In the genomic region with DNA sequence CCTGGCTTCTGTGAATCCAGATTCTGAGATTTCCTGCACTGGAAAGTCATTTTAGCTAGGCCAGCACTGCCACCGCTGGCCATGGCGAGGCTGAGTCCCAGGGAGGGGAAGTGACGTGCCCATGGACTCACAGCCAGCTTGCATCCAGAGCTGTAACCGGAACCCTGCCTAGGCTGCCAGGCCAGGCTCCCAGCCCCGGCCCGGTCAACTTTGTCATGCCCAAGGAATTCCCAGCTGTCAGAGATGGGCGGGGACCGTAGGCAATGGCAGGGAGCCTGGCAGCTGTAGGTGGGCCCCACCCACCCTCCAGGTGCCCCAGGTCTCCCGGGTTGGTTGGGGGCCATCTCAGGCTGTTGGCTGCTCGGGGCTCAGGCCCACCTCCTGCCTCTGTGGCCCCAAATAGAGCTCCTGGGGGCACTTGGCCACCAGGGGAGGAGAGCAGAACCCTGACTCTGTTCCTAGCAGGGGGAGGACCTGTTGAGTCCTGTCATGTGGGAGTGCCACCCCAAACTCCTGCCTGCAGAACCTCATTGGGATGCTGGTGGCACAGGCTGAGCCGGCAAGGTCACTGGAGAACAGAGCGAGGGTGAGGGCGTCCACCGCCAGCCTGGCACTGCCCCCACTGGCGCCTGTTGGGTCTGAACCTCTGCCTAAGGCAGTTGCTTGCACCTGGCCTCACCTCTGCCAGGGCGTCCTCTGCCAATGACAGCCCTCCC, we compare ENCODE assay signal across 8 cellular contexts. TPM values are rescaled to one million over a fixed set of nuclear protein-coding genes. Genes with fewer than 3 reads are reported as not detected.
DNase-seq lines count a peak whose midpoint lies in the region; ATAC-seq and TF ChIP-seq lines count a peak whose summit lies in the region.

No MANE protein-coding gene starts in this region.

- ATAC-seq in GM18498 (IDR thresholded peaks at IDR 0.05; ENCODE audit: unreplicated experiment) = no peak
- ATAC-seq in GM18511 (IDR thresholded peaks at IDR 0.05; ENCODE audit: unreplicated experiment) = no peak

- intact Hi-C loops in OCI-LY7 (cut with micrococcal nuclease; ENCODE audit: unreplicated experiment) = loop anchor here (10.0 kb wide), 1 partner anchor 54 kb away; the partner anchor contains the start of gene FOXO6

- H3K36me3 ChIP-seq in mesenchymal stem cell (ENCODE audit: control insufficient read depth in 1 of 2, insufficient read depth in 2 of 2, low read depth in 1 of 2, low read length in 2 of 2) = no peaks in the 10 kb centered on the region
- no peaks in the 10 kb centered on the region for H3K36me3 ChIP-seq in OCI-LY7 (ENCODE audit: insufficient read depth, low read length)

- H2AK5ac ChIP-seq in mesenchymal stem cell (ENCODE audit: low read length, severe bottlenecking) = peak overlapping the region; percentile 59

- no peak overlapping the region for H2BK120ac ChIP-seq in mesenchymal stem cell (ENCODE audit: low read depth, low read length)

- POLR2A ChIA-PET in OCI-LY7 (lab: Charles Lee) = no interaction called here

- H2BK5ac ChIP-seq in mesenchymal stem cell (ENCODE audit: low read depth, low read length, poor library complexity, severe bottlenecking) = no peak overlapping the region

- no peaks in the 10 kb centered on the region for H3K9me3 ChIP-seq in mesenchymal stem cell (ENCODE audit: control insufficient read depth, low read length)
- H3K9me3 ChIP-seq in OCI-LY7 (ENCODE audit: low read length) = no peaks in the 10 kb centered on the region

- no peak overlapping the region for H3K14ac ChIP-seq in mesenchymal stem cell (ENCODE audit: low read length in 2 of 2)

- H4K8ac ChIP-seq in mesenchymal stem cell (ENCODE audit: low read length) = no peak overlapping the region

- H3K79me1 ChIP-seq in mesenchymal stem cell (replicated peaks; ENCODE audit: low read length, poor library complexity, severe bottlenecking) = no peaks in the 10 kb centered on the region

- CTCF ChIA-PET in OCI-LY7 (lab: Charles Lee; ENCODE audit: unreplicated experiment) = no interaction called here

- H3K27me3 ChIP-seq in mesenchymal stem cell (ENCODE audit: control insufficient read depth in 1 of 2, insufficient read depth in 1 of 2, low read length in 2 of 2) = peaks cover 0 to 17% of the 10 kb centered on the region in 2 experiments

- 64% methylated on average over 16 of the region's 16 CpGs for WGBS in mesenchymal stem cell

- no peak overlapping the region for H2BK12ac ChIP-seq in mesenchymal stem cell (ENCODE audit: low read length in 2 of 2)

- DNase-seq in AG09319 (ENCODE audit: extremely low read depth, low read depth) (peak; percentile 72), NCI-H2107 (lab: John Stamatoyannopoulos, UW) (peak; percentile 51), choroid plexus epithelial cell (ENCODE audit: low read depth) (peak; percentile 69), mesenchymal stem cell (peak; percentile 73), OCI-LY7 (ENCODE audit: low spot score) (no peak), D341Med (ENCODE audit: low spot score) (no peak)

- H3K9me2 ChIP-seq in OCI-LY7 (ENCODE audit: insufficient read depth, low read length) = no peaks in the 10 kb centered on the region

- H3K4me1 ChIP-seq in mesenchymal stem cell (ENCODE audit: control insufficient read depth, insufficient read depth, low read depth, low read length) = peaks cover 18% of the 10 kb centered on the region
- no peaks in the 10 kb centered on the region for H3K4me1 ChIP-seq in OCI-LY7 (ENCODE audit: insufficient read depth, low read length, poor library complexity, severe bottlenecking)

- no peaks in the 10 kb centered on the region for H3K79me2 ChIP-seq in OCI-LY7 (ENCODE audit: insufficient read depth, low read depth, low read length)

- H3K4me2 ChIP-seq in mesenchymal stem cell (ENCODE audit: low read length, poor library complexity, severe bottlenecking) (no peak overlapping the region), OCI-LY7 (ENCODE audit: low read length) (no peak overlapping the region)

- H3K4me3 ChIP-seq in choroid plexus epithelial cell (ENCODE audit: low read depth, low read length) (no peak overlapping the region), mesenchymal stem cell (ENCODE audit: insufficient read depth in 1 of 2, low read depth in 1 of 2, low read length in 2 of 2) (no peak overlapping the region), OCI-LY7 (ENCODE audit: low read depth, low read length, poor library complexity, severe bottlenecking) (no peak overlapping the region)

- BruUV-seq in OCI-LY7 (replicated peaks; lab: Mats Ljungman, UMichigan) = no TSS peak

- H2AFZ ChIP-seq in mesenchymal stem cell (ENCODE audit: low read depth, low read length) (peak overlapping the region; percentile 30), OCI-LY7 (ENCODE audit: low read length) (no peak overlapping the region)

- peak overlapping the region; percentile 51 for H3K9ac ChIP-seq in mesenchymal stem cell (ENCODE audit: low read length)

- no peak overlapping the region for H3K23ac ChIP-seq in mesenchymal stem cell (ENCODE audit: low read length in 2 of 2)

- no peaks in the 10 kb centered on the region for H4K20me1 ChIP-seq in OCI-LY7 (ENCODE audit: insufficient read depth, low read length)

- H3K27ac ChIP-seq in mesenchymal stem cell (ENCODE audit: low read length, poor library complexity, severe bottlenecking) = no peak overlapping the region
- H3K27ac ChIP-seq in OCI-LY7 (ENCODE audit: low read depth, low read length, poor library complexity, severe bottlenecking) = no peak overlapping the region

- TF ChIP-seq CTCF in AG09319 (IDR thresholded peaks at IDR 0.05; ENCODE audit: low read depth, low read length) (peak; percentile 9), choroid plexus epithelial cell (conservative IDR thresholded peaks at IDR 0.05; ENCODE audit: low read depth, low read length) (no peak), OCI-LY7 (conservative IDR thresholded peaks at IDR 0.05; ENCODE audit: low read length) (no peak)

- H4K91ac ChIP-seq in mesenchymal stem cell (ENCODE audit: low read length) = no peak overlapping the region

- no peak overlapping the region for H3K4ac ChIP-seq in mesenchymal stem cell (ENCODE audit: low read depth in 1 of 2, low read length in 2 of 2)

- H2BK15ac ChIP-seq in mesenchymal stem cell (ENCODE audit: low read depth, poor library complexity, severe bottlenecking) = peak overlapping the region; percentile 37

- no peak overlapping the region for H3K18ac ChIP-seq in mesenchymal stem cell (ENCODE audit: low read depth in 1 of 2, low read length in 2 of 2)

RNA-seq across cellular contexts. Expression of gene FOXO6, which starts 57.8 kb away (rescaled TPM):
- polyA plus RNA-seq in mesenchymal stem cell (2013, experiment 1 of 2) = 0.59 TPM
- 0.71 TPM for polyA plus RNA-seq in mesenchymal stem cell (2013, experiment 2 of 2)
- total RNA-seq in OCI-LY7 (2014; rRNA removed; shearing (Covaris generic)) = not detected in 2 replicates
- total RNA-seq in OCI-LY7 (2022) = not detected in 2 replicates

Comparison
In these comparisons a context has a peak if more than half of its experiments do, and no peak if none do; other contexts are left out.
1. DNase-seq: peak in AG09319 (single experiment), NCI-H2107 (single experiment), choroid plexus epithelial cell (single experiment) and mesenchymal stem cell (single experiment); none in OCI-LY7 (single experiment) and D341Med (single experiment).